1 cellular context compared by ENCODE assay signal in genomic region chr20:63405102-63405730, GRCh38.
TF ChIP-seq lines count a peak whose summit lies in the region.

No MANE protein-coding gene starts in this region.

TF ChIP-seq in H1, 55 proteins besides CTCF, POLR2A, EP300 and RAD21:
- TF ChIP-seq PHF8 (conservative IDR thresholded peaks at IDR 0.05; ENCODE audit: low read depth, low read length) (no peak), GTF2F1 (IDR thresholded peaks at IDR 0.05; ENCODE audit: borderline replicate concordance, low read depth, low read length) (no peak), CBX8 (IDR thresholded peaks at IDR 0.05; ENCODE audit: borderline replicate concordance, low read depth, low read length) (no peak), POLR2AphosphoS5 (IDR thresholded peaks at IDR 0.05; ENCODE audit: low read depth, low read length) (no peak), TCF12 (IDR thresholded peaks at IDR 0.05; ENCODE audit: low read depth, low read length) (no peak), TEAD4 (IDR thresholded peaks at IDR 0.05; ENCODE audit: low read depth, low read length) (no peak), KDM5A (IDR thresholded peaks at IDR 0.05; ENCODE audit: low read length) (no peak), GABPA (IDR thresholded peaks at IDR 0.05; ENCODE audit: borderline replicate concordance, insufficient read depth, low read length) (peak; percentile 34; the same call in 1 of the 2 replicates)
- TF ChIP-seq, protein P1, sequence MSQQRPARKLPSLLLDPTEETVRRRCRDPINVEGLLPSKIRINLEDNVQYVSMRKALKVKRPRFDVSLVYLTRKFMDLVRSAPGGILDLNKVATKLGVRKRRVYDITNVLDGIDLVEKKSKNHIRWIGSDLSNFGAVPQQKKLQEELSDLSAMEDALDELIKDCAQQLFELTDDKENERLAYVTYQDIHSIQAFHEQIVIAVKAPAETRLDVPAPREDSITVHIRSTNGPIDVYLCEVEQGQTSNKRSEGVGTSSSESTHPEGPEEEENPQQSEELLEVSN (IDR thresholded peaks at IDR 0.05): no peak
